In the genomic region with DNA sequence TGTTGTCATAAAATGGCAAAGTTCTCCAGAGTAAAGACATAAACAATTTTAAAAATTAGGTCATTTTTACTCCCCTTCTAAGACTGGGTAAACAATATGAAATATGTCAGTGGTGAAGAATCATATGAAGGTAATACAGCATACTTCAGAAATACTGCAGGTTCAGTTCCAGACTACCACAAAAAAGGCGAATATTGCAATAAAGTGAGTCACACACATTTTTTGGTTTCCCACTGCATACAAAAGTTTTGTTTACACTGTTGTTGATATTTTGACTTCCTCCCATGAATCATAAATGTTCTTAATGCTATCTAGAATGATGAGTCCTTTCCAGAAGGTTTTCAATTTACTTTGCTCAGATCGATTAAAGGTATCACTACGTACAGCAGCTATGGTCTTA, we compare ENCODE assay signal across 18 cellular contexts.
DNase-seq lines count a peak whose midpoint lies in the region; FAIRE-seq and TF ChIP-seq lines count a peak whose summit lies in the region.
"Had no signal": no experiment of that assay in that cellular context is flagged by ENCODE, and none has a peak within 500 bp of the region (broad histone marks: within the 10 kb centered on the region; RNA-seq: fewer than 3 reads in every experiment).

No MANE protein-coding gene starts in this region.

- no peak overlapping the region for H3K4me3 ChIP-seq in OCI-LY7 (ENCODE audit: low read depth, low read length, poor library complexity, severe bottlenecking)

- H3K4me1 ChIP-seq in OCI-LY7 (ENCODE audit: insufficient read depth, low read length, poor library complexity, severe bottlenecking), result no peaks in the 10 kb centered on the region

- H3K9me3 ChIP-seq in OCI-LY7 (ENCODE audit: low read length), result no peaks in the 10 kb centered on the region

- peak; percentile 70 for FAIRE-seq in islet of Langerhans (lab: Jason Lieb, UNC)
- FAIRE-seq: A204.1, RCC 7860 had no signal

- CTCF ChIA-PET in OCI-LY7 (lab: Charles Lee; ENCODE audit: unreplicated experiment), result no interaction called here

- H2AFZ ChIP-seq in OCI-LY7 (ENCODE audit: low read length), result no peak overlapping the region

- no TSS peak for BruUV-seq in OCI-LY7 (replicated peaks; lab: Mats Ljungman, UMichigan)

- H3K27ac ChIP-seq in OCI-LY7 (ENCODE audit: low read depth, low read length, poor library complexity, severe bottlenecking), result no peak overlapping the region
- H3K27ac ChIP-seq: C4-2B had no signal

- DNase-seq in EL (peak; percentile 8), LoVo (ENCODE audit: low spot score) (peak; percentile 27), astrocyte of the hippocampus (ENCODE audit: low read depth, low spot score) (peak; percentile 17), OCI-LY7 (ENCODE audit: low spot score) (no peak), RPMI8226 (no peak), NCI-H2171 treated with DMSO at 0.1 percent for 48 hours (lab: John Stamatoyannopoulos, UW) (no peak)
- no peak for DNase-seq in activated naive CD4-positive, alpha-beta T cell treated with anti-CD3 and anti-CD28 coated beads, Interleukin-2, amount 50 U/mL, for 16 hours
- DNase-seq: DND-41, H9, Karpas-422, NCI-H1436, NCI-H2029, NCI-H510A treated with DMSO at 0.1 percent for 48 hours, SHP77 had no signal

- TF ChIP-seq CTCF in OCI-LY7 (conservative IDR thresholded peaks at IDR 0.05; ENCODE audit: low read length), result no peak

- H3K9me2 ChIP-seq in OCI-LY7 (ENCODE audit: insufficient read depth, low read length), result no peaks in the 10 kb centered on the region

- H3K36me3 ChIP-seq in OCI-LY7 (ENCODE audit: insufficient read depth, low read length), result peaks cover 98% of the 10 kb centered on the region

- H4K20me1 ChIP-seq in OCI-LY7 (ENCODE audit: insufficient read depth, low read length), result no peaks in the 10 kb centered on the region

- H3K4me2 ChIP-seq in OCI-LY7 (ENCODE audit: low read length), result no peak overlapping the region

- no peaks in the 10 kb centered on the region for H3K79me2 ChIP-seq in OCI-LY7 (ENCODE audit: insufficient read depth, low read depth, low read length)

- intact Hi-C loops in OCI-LY7 (cut with micrococcal nuclease; ENCODE audit: unreplicated experiment), result no loop called here

- POLR2A ChIA-PET in OCI-LY7 (lab: Charles Lee), result interaction anchor here (1.3 kb wide), 1 partner anchor 9 kb away, joined by 8 read pairs; no protein-coding TSS in a partner anchor

Comparison
In these comparisons a context has a peak if more than half of its experiments do, and no peak if none do; other contexts are left out.
1. DNase-seq: peak in EL (single experiment), LoVo (single experiment) and astrocyte of the hippocampus (single experiment); none in activated naive CD4-positive, alpha-beta T cell treated with anti-CD3 and anti-CD28 coated beads, Interleukin-2, amount 50 U/mL, for 16 hours (single experiment), OCI-LY7 (single experiment), RPMI8226 (single experiment) and NCI-H2171 treated with DMSO at 0.1 percent for 48 hours (single experiment).